Comparison of ENCODE assay signal across 8 cellular contexts in genomic region chr12:123120452-123121166, GRCh38. TPM values are rescaled to one million over a fixed set of nuclear protein-coding genes. Genes with fewer than 3 reads are reported as not detected.
DNase-seq lines count a peak whose midpoint lies in the region; ATAC-seq and TF ChIP-seq lines count a peak whose summit lies in the region.

No MANE protein-coding gene starts in this region.

- POLR2A ChIA-PET in HEK293T (lab: Yijun Ruan, JAX) = no interaction called here

- TF ChIP-seq POLR2A in thyroid gland (IDR thresholded peaks at IDR 0.05) = no peak

- no peak overlapping the region for H3K4me3 ChIP-seq in thyroid gland (replicated peaks in 1 of 3)

- no peaks in the 10 kb centered on the region for H3K36me3 Mint-ChIP-seq in activated naive CD4-positive, alpha-beta T cell treated with anti-CD3 and anti-CD28 coated beads for 36 hours (ENCODE audit: low read depth)
- H3K36me3 Mint-ChIP-seq in activated naive CD8-positive, alpha-beta T cell treated with anti-CD3 and anti-CD28 coated beads, Interleukin-2, amount 50 U/mL, for 24 hours (ENCODE audit: low read depth) = no peaks in the 10 kb centered on the region

- H3K4me1 ChIP-seq in thyroid gland = peaks cover 13 to 21% of the 10 kb centered on the region in 2 donors

- H3K9me3 ChIP-seq in thyroid gland = no peaks in the 10 kb centered on the region

- in situ Hi-C loops in G401 (cut with HindIII; ENCODE audit: low sequenced_read_pairs) = no loop called here

- no peaks in the 10 kb centered on the region for H3K27me3 ChIP-seq in thyroid gland

- no peaks in the 10 kb centered on the region for H3K9me3 Mint-ChIP-seq in activated naive CD4-positive, alpha-beta T cell treated with anti-CD3 and anti-CD28 coated beads for 36 hours
- no peaks in the 10 kb centered on the region for H3K9me3 Mint-ChIP-seq in activated naive CD8-positive, alpha-beta T cell treated with anti-CD3 and anti-CD28 coated beads, Interleukin-2, amount 50 U/mL, for 24 hours

- H3K27me3 Mint-ChIP-seq in activated naive CD4-positive, alpha-beta T cell treated with anti-CD3 and anti-CD28 coated beads for 36 hours (ENCODE audit: low read depth) = no peaks in the 10 kb centered on the region
- no peaks in the 10 kb centered on the region for H3K27me3 Mint-ChIP-seq in activated naive CD8-positive, alpha-beta T cell treated with anti-CD3 and anti-CD28 coated beads, Interleukin-2, amount 50 U/mL, for 24 hours

- peak; percentile 75 for DNase-seq in activated naive CD4-positive, alpha-beta T cell treated with anti-CD3 and anti-CD28 coated beads for 36 hours
- DNase-seq in activated naive CD4-positive, alpha-beta T cell treated with Interleukin-2 at 50 U/mL for 16 hours = no peak
- DNase-seq in NCI-H146 treated with DMSO at 0.1 percent for 48 hours (lab: John Stamatoyannopoulos, UW; ENCODE audit: unreplicated experiment) = peak; percentile 43
- DNase-seq in activated naive CD8-positive, alpha-beta T cell treated with anti-CD3 and anti-CD28 coated beads, Interleukin-2, amount 50 U/mL, for 24 hours = peak; percentile 26
- DNase-seq in thyroid gland = no peak
- no peak for DNase-seq in kidney tubule cell (ENCODE audit: low spot score)
- DNase-seq in HEK293T (ENCODE audit: extremely low spot score) = no peak
- DNase-seq in G401 (ENCODE audit: low spot score) = no peak

- WGBS in thyroid gland, 2 donors = 77 to 86% methylated on average over 3 of the region's 3 CpGs

- peaks cover 65% of the 10 kb centered on the region for H3K4me1 Mint-ChIP-seq in activated naive CD4-positive, alpha-beta T cell treated with anti-CD3 and anti-CD28 coated beads for 36 hours (ENCODE audit: low read depth)
- H3K4me1 Mint-ChIP-seq in activated naive CD8-positive, alpha-beta T cell treated with anti-CD3 and anti-CD28 coated beads, Interleukin-2, amount 50 U/mL, for 24 hours = peaks cover 52% of the 10 kb centered on the region

- ATAC-seq in activated naive CD8-positive, alpha-beta T cell treated with anti-CD3 and anti-CD28 coated beads, Interleukin-2, amount 50 U/mL, for 24 hours = peak; percentile 88

- CTCF ChIA-PET in activated naive CD4-positive, alpha-beta T cell treated with anti-CD3 and anti-CD28 coated beads for 36 hours (lab: Charles Lee) = interaction anchor here (0.5 to 1.9 kb wide), 8 partner anchors 14 to 78 kb away, joined by 3 to 6 read pairs (median 4); no protein-coding TSS in a partner anchor
- CTCF ChIA-PET in HEK293T (lab: Yijun Ruan, JAX) = interaction anchor here (0.8 kb wide), 1 partner anchor 11 kb away, joined by 5 read pairs; no protein-coding TSS in a partner anchor

- H3K27ac ChIP-seq in thyroid gland = peak overlapping the region in 2 of 3 donors; percentile 13 to 14

- no peak for TF ChIP-seq CTCF in thyroid gland (IDR thresholded peaks at IDR 0.05)

- H3K36me3 ChIP-seq in thyroid gland = no peaks in the 10 kb centered on the region

- H3K27ac Mint-ChIP-seq in activated naive CD4-positive, alpha-beta T cell treated with anti-CD3 and anti-CD28 coated beads for 36 hours = peak overlapping the region; percentile 68
- H3K27ac Mint-ChIP-seq in activated naive CD8-positive, alpha-beta T cell treated with anti-CD3 and anti-CD28 coated beads, Interleukin-2, amount 50 U/mL, for 24 hours = peak overlapping the region; percentile 62

- intact Hi-C loops in activated naive CD4-positive, alpha-beta T cell treated with anti-CD3 and anti-CD28 coated beads for 36 hours (cut with micrococcal nuclease) = loop anchor here (1.0 kb wide), 4 partner anchors 12 to 113 kb away; partner anchors contain the start of genes MPHOSPH9 and MTRFR
- intact Hi-C loops in thyroid gland (cut with DNase I) = no loop called here

- no peak overlapping the region for H3K4me3 Mint-ChIP-seq in activated naive CD4-positive, alpha-beta T cell treated with anti-CD3 and anti-CD28 coated beads for 36 hours
- peak overlapping the region; percentile 14 for H3K4me3 Mint-ChIP-seq in activated naive CD8-positive, alpha-beta T cell treated with anti-CD3 and anti-CD28 coated beads, Interleukin-2, amount 50 U/mL, for 24 hours

TF ChIP-seq in HEK293T, 16 proteins besides CTCF, POLR2A, EP300 and RAD21:
- TF ChIP-seq PKNOX1 (IDR thresholded peaks at IDR 0.05) (no peak), SP1 (IDR thresholded peaks at IDR 0.05) (no peak), NFRKB (IDR thresholded peaks at IDR 0.05) (no peak), ZNF384 (IDR thresholded peaks at IDR 0.05) (no peak), FOXM1 (IDR thresholded peaks at IDR 0.05; ENCODE audit: borderline replicate concordance) (no peak), TARDBP (IDR thresholded peaks at IDR 0.05) (no peak), ARNT (IDR thresholded peaks at IDR 0.05) (no peak), LEF1 (IDR thresholded peaks at IDR 0.05; ENCODE audit: borderline replicate concordance) (no peak), L3MBTL2 (conservative IDR thresholded peaks at IDR 0.05) (no peak), SUZ12 (IDR thresholded peaks at IDR 0.05) (no peak), FOXK2 (IDR thresholded peaks at IDR 0.05) (no peak), BHLHE40 (IDR thresholded peaks at IDR 0.05; ENCODE audit: borderline replicate concordance) (no peak), HDGF (IDR thresholded peaks at IDR 0.05; ENCODE audit: borderline replicate concordance) (no peak), CTBP1 (IDR thresholded peaks at IDR 0.05; ENCODE audit: borderline replicate concordance) (no peak), FOXA1 (IDR thresholded peaks at IDR 0.05) (no peak), ELF4 (IDR thresholded peaks at IDR 0.05) (no peak)
TF ChIP-seq in HEK293T: peak in this region for 0.

RNA-seq across cellular contexts. Expression of gene PITPNM2, which starts 30.3 kb away (rescaled TPM):
- total RNA-seq in activated naive CD4-positive, alpha-beta T cell treated with anti-CD3 and anti-CD28 coated beads for 36 hours = 10 to 100 TPM; 15.4 TPM
- total RNA-seq in thyroid gland = 10 to 100 TPM in 2 of 4 donors, 1 to 10 TPM in 2; 4.1 to 22.4 (median 9.3) TPM
- total RNA-seq in G401 (2014; rRNA removed; shearing (Covaris generic)) = 0.06 and 1.9 TPM in 2 replicates

Comparison
In these comparisons a context has a peak if more than half of its experiments do, and no peak if none do; other contexts are left out.
1. DNase-seq: peak in activated naive CD4-positive, alpha-beta T cell treated with anti-CD3 and anti-CD28 coated beads for 36 hours (single experiment), NCI-H146 treated with DMSO at 0.1 percent for 48 hours (single experiment) and activated naive CD8-positive, alpha-beta T cell treated with anti-CD3 and anti-CD28 coated beads, Interleukin-2, amount 50 U/mL, for 24 hours (single experiment); none in activated naive CD4-positive, alpha-beta T cell treated with Interleukin-2 at 50 U/mL for 16 hours (single experiment), thyroid gland (0 of 2), kidney tubule cell (single experiment), HEK293T (single experiment) and G401 (single experiment).